Comparison of ENCODE assay signal across 15 cellular contexts in genomic region chr15:66405007-66405406, GRCh38. TPM values are rescaled to one million over a fixed set of nuclear protein-coding genes. Genes with fewer than 3 reads are reported as not detected.
DNase-seq lines count a peak whose midpoint lies in the region; ATAC-seq and TF ChIP-seq lines count a peak whose summit lies in the region.
"Had no signal": no experiment of that assay in that cellular context is flagged by ENCODE, and none has a peak within 500 bp of the region (broad histone marks: within the 10 kb centered on the region; RNA-seq: fewer than 3 reads in every experiment).

No MANE protein-coding gene starts in this region.

- peaks cover 100% of the 10 kb centered on the region for H3K79me2 ChIP-seq in neural progenitor cell (ENCODE audit: low read depth)

- H3K36me3 ChIP-seq in SJCRH30 (no peaks in the 10 kb centered on the region), heart left ventricle (peaks cover 0 to 2% (median 0%) of the 10 kb centered on the region in 9 donors), neural progenitor cell (no peaks in the 10 kb centered on the region), prostate gland (no peaks in the 10 kb centered on the region)
- H3K36me3 ChIP-seq: Peyer's patch had no signal

- H3K27me3 Mint-ChIP-seq in neural progenitor cell (ENCODE audit: insufficient read depth, low read depth), result no peaks in the 10 kb centered on the region
- H3K27me3 Mint-ChIP-seq: activated CD4-positive, alpha-beta memory T cell treated with anti-CD3 and anti-CD28 coated beads, Interleukin-2, amount 10 ng/mL, durations not matched to agents 7 days and 5 days had no signal

- peak overlapping the region; percentile 13; the same call in 1 of the 2 replicates for H3K4me3 ChIP-seq in GM08714 (ENCODE audit: low read length)
- H3K4me3 ChIP-seq in SJCRH30, result peak overlapping the region; percentile 8
- H3K4me3 ChIP-seq in heart left ventricle, result no peak overlapping the region
- H3K4me3 ChIP-seq in neural progenitor cell, result no peak overlapping the region
- no peak overlapping the region for H3K4me3 ChIP-seq in prostate gland
- H3K4me3 ChIP-seq: Peyer's patch had no signal

- intact Hi-C loops in heart left ventricle (cut with DNase I), result no loop called here
- intact Hi-C loops in prostate gland (cut with DNase I), result no loop called here

- H3K9me3 ChIP-seq in SJCRH30 (replicated peaks) (no peaks in the 10 kb centered on the region), heart left ventricle (no peaks in the 10 kb centered on the region), neural progenitor cell (ENCODE audit: low read depth) (no peaks in the 10 kb centered on the region), prostate gland (no peaks in the 10 kb centered on the region)
- H3K9me3 ChIP-seq: Peyer's patch had no signal

- TF ChIP-seq POLR2A in heart left ventricle (IDR thresholded peaks at IDR 0.05) (no peak), prostate gland (IDR thresholded peaks at IDR 0.05) (no peak)

- 48 to 64% (median 53%) methylated on average over 2 of the region's 2 CpGs for WGBS in heart left ventricle, 4 donors
- WGBS in prostate gland, result 86% methylated on average over 2 of the region's 2 CpGs

- peaks cover 86% of the 10 kb centered on the region for H4K20me1 ChIP-seq in neural progenitor cell (ENCODE audit: low read depth)

- DNase-seq in SJCRH30 (no peak), heart left ventricle (no peak), neural progenitor cell (ENCODE audit: low spot score) (no peak), NCI-H1048 (lab: John Stamatoyannopoulos, UW) (no peak), prostate gland (ENCODE audit: low spot score) (no peak), NCI-H82 (lab: John Stamatoyannopoulos, UW) (no peak)
- DNase-seq: activated CD4-positive, alpha-beta memory T cell treated with anti-CD3 and anti-CD28 coated beads, Interleukin-2, amount 10 ng/mL, durations not matched to agents 7 days and 5 days; activated gamma-delta T cell treated with Interleukin-2 at 50 U/mL for 16 hours; cerebellar nuclear complex; GDM1; NCI-H510A; Peyer's patch; substantia nigra had no signal

- no peak overlapping the region for H3K9ac ChIP-seq in neural progenitor cell

- no peaks in the 10 kb centered on the region for H3K9me3 Mint-ChIP-seq in neural progenitor cell
- H3K9me3 Mint-ChIP-seq: activated CD4-positive, alpha-beta memory T cell treated with anti-CD3 and anti-CD28 coated beads, Interleukin-2, amount 10 ng/mL, durations not matched to agents 7 days and 5 days had no signal

- H3K4me1 ChIP-seq in SJCRH30, result peaks cover 56% of the 10 kb centered on the region
- peaks cover 0 to 95% (median 35%) of the 10 kb centered on the region in 12 donors for H3K4me1 ChIP-seq in heart left ventricle
- peaks cover 40% of the 10 kb centered on the region for H3K4me1 ChIP-seq in neural progenitor cell
- H3K4me1 ChIP-seq in prostate gland (replicated peaks), result no peaks in the 10 kb centered on the region

- H3K4me3 Mint-ChIP-seq in neural progenitor cell, result no peak overlapping the region
- H3K4me3 Mint-ChIP-seq: activated CD4-positive, alpha-beta memory T cell treated with anti-CD3 and anti-CD28 coated beads, Interleukin-2, amount 10 ng/mL, durations not matched to agents 7 days and 5 days had no signal

- H3K36me3 Mint-ChIP-seq in neural progenitor cell, result peaks cover 7% of the 10 kb centered on the region

- peaks cover 35% of the 10 kb centered on the region for H3K4me1 Mint-ChIP-seq in neural progenitor cell

- no peak overlapping the region for H2AFZ ChIP-seq in neural progenitor cell (replicated peaks)

- ATAC-seq in heart left ventricle, result peak; percentile 57 to 88 (median 76)
- ATAC-seq: HCT116 had no signal

- peaks cover 7% of the 10 kb centered on the region for H3F3A ChIP-seq in neural progenitor cell (ENCODE audit: low read depth)

- H3K27ac ChIP-seq in SJCRH30, result peak overlapping the region; percentile 79
- H3K27ac ChIP-seq in heart left ventricle, result peak overlapping the region in 10 of 12 donors; percentile 9 to 72 (median 48)
- H3K27ac ChIP-seq in neural progenitor cell, result no peak overlapping the region
- no peak overlapping the region for H3K27ac ChIP-seq in prostate gland
- H3K27ac ChIP-seq: Peyer's patch had no signal

- no peaks in the 10 kb centered on the region for H3K27me3 ChIP-seq in SJCRH30
- no peaks in the 10 kb centered on the region for H3K27me3 ChIP-seq in heart left ventricle
- H3K27me3 ChIP-seq in neural progenitor cell, result no peaks in the 10 kb centered on the region
- H3K27me3 ChIP-seq in prostate gland (replicated peaks; ENCODE audit: insufficient read depth), result no peaks in the 10 kb centered on the region
- H3K27me3 ChIP-seq: Peyer's patch had no signal

- H3K4me2 ChIP-seq in neural progenitor cell, result peak overlapping the region; percentile 65

- no peak for TF ChIP-seq CTCF in heart left ventricle (IDR thresholded peaks at IDR 0.05)
- TF ChIP-seq CTCF in neural progenitor cell (IDR thresholded peaks at IDR 0.05), result no peak
- TF ChIP-seq CTCF in prostate gland (IDR thresholded peaks at IDR 0.05), result no peak

- no peak overlapping the region for H3K27ac Mint-ChIP-seq in neural progenitor cell
- H3K27ac Mint-ChIP-seq: activated CD4-positive, alpha-beta memory T cell treated with anti-CD3 and anti-CD28 coated beads, Interleukin-2, amount 10 ng/mL, durations not matched to agents 7 days and 5 days had no signal

RNA-seq across cellular contexts. Expression of gene MAP2K1, which starts 18.3 kb away (rescaled TPM):
- 72.2 and 79.8 TPM in 2 replicates for total RNA-seq in SJCRH30 (2014; rRNA removed; shearing (Covaris generic))
- total RNA-seq in heart left ventricle, result 100 to 1,000 TPM in 2 of 9 donors, 10 to 100 TPM in 7; 34.6 to 134 (median 39.3) TPM
- polyA plus RNA-seq in heart left ventricle, result 100 to 1,000 TPM in 1 of 2 donors, 10 to 100 TPM in 1; 15.8 to 164 TPM
- 42.6 and 55.2 TPM in 2 replicates for total RNA-seq in neural progenitor cell (ENCODE audit: low replicate concordance)
- 10 to 100 TPM; 28.0 to 29.0 TPM for total RNA-seq in prostate gland

RNA-seq across cellular contexts. Expression of gene TIPIN, which starts 48.5 kb away (rescaled TPM):
- 54.1 and 58.1 TPM in 2 replicates for total RNA-seq in SJCRH30 (2014; rRNA removed; shearing (Covaris generic))
- total RNA-seq in heart left ventricle (1 to 10 TPM; 1.9 to 6.2 (median 3.8) TPM), neural progenitor cell (ENCODE audit: low replicate concordance) (19.5 and 28.9 TPM in 2 replicates), prostate gland (10 to 100 TPM in 1 of 2 donors, 1 to 10 TPM in 1; 8.0 to 20.1 TPM)
- polyA plus RNA-seq in heart left ventricle, result 1 to 10 TPM; 2.2 to 5.9 TPM

Comparison
In these comparisons a context has a peak if more than half of its experiments do, and no peak if none do; other contexts are left out.
1. H3K4me3 ChIP-seq: peak in GM08714 (single experiment) and SJCRH30 (single experiment); none in heart left ventricle (0 of 12), neural progenitor cell (single experiment) and prostate gland (0 of 2).
2. H3K27ac ChIP-seq: peak in SJCRH30 (single experiment) and heart left ventricle (10 of 12); none in neural progenitor cell (single experiment) and prostate gland (0 of 2).